Comparison of ENCODE assay signal across 11 cellular contexts in the genomic region with DNA sequence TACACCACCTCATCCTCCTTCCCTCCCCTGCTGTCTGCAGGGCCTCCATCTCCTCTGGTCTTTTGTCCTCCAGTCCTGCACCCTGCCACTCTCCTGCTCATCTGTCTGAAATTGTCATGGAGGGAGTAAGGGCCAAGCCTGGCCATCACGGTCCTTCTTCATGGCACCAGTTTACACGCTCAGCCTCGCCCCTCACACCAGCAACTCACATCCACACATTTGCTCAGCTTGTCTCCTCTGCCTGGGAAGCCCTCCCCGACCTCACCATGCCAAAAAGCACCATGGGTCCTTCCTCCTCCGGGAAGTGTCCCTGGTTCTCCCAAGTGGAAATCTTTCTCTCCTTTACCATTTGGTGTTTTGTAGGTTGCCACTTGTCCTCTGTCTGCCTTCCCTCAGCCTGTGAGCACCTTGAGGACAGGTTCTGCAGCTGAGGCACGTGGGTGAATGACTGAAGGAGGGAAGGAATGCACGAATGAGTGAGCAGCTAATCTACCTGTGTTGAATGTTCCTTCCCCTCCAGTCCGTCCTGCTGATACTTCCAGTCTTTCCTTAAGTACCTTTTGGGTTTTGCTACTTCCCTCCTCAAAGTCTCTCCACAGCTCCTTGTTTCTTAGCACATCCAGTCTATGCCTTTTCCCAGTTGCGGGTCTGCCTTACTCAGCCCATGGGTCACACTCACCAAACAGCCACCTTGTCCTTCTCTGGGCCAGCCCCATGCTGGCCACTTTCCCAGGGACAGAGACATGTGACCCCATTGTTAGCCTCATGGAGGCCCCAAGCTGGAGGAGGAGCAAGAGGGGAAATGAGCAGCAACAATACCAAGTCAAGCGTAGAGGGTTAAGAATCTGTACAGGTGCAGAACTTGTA. TPM values are rescaled to one million over a fixed set of nuclear protein-coding genes. Genes with fewer than 3 reads are reported as not detected.
DNase-seq lines count a peak whose midpoint lies in the region; ATAC-seq, FAIRE-seq and TF ChIP-seq lines count a peak whose summit lies in the region.
"Had no signal": no experiment of that assay in that cellular context is flagged by ENCODE, and none has a peak within 500 bp of the region (broad histone marks: within the 10 kb centered on the region; RNA-seq: fewer than 3 reads in every experiment).

No MANE protein-coding gene starts in this region.

- peak overlapping the region; percentile 4 for H3K4me3 Mint-ChIP-seq in activated naive CD4-positive, alpha-beta T cell treated with anti-CD3 and anti-CD28 coated beads, Interleukin-2, amount 10 ng/mL, durations not matched to agents 7 days and 5 days
- H3K4me3 Mint-ChIP-seq in activated naive CD4-positive, alpha-beta T cell treated with anti-CD3 and anti-CD28 coated beads for 36 hours: no peak overlapping the region

- H3K4me1 ChIP-seq in tibial nerve: peaks cover 0 to 40% (median 6%) of the 10 kb centered on the region in 4 donors
- peaks cover 4 to 30% of the 10 kb centered on the region in 2 donors for H3K4me1 ChIP-seq in left lung

- no peak overlapping the region for H3K27ac Mint-ChIP-seq in activated naive CD4-positive, alpha-beta T cell treated with anti-CD3 and anti-CD28 coated beads, Interleukin-2, amount 10 ng/mL, durations not matched to agents 7 days and 5 days
- no peak overlapping the region for H3K27ac Mint-ChIP-seq in activated naive CD4-positive, alpha-beta T cell treated with anti-CD3 and anti-CD28 coated beads for 36 hours

- peaks cover 38% of the 10 kb centered on the region for H3K4me1 Mint-ChIP-seq in activated naive CD4-positive, alpha-beta T cell treated with anti-CD3 and anti-CD28 coated beads, Interleukin-2, amount 10 ng/mL, durations not matched to agents 7 days and 5 days
- H3K4me1 Mint-ChIP-seq in activated naive CD4-positive, alpha-beta T cell treated with anti-CD3 and anti-CD28 coated beads for 36 hours (ENCODE audit: low read depth): peaks cover 23% of the 10 kb centered on the region

- peak overlapping the region in 2 of 4 donors; percentile 3 to 94 for H3K4me3 ChIP-seq in tibial nerve
- no peak overlapping the region for H3K4me3 ChIP-seq in left lung

- TF ChIP-seq CTCF in tibial nerve (IDR thresholded peaks at IDR 0.05) (no peak), left lung (IDR thresholded peaks at IDR 0.05) (no peak)

- no peak for FAIRE-seq in HTR-8/SVneo (lab: Jason Lieb, UNC)
- FAIRE-seq: GM18507 had no signal

- ATAC-seq in HG02970 (IDR thresholded peaks at IDR 0.05; ENCODE audit: low FRiP score, unreplicated experiment) (no peak), left lung (no peak)
- ATAC-seq: left cardiac atrium had no signal

- 66 to 76% methylated on average over 10 of the region's 10 CpGs for WGBS in tibial nerve, 2 donors

- no peaks in the 10 kb centered on the region for H3K9me3 Mint-ChIP-seq in activated naive CD4-positive, alpha-beta T cell treated with anti-CD3 and anti-CD28 coated beads, Interleukin-2, amount 10 ng/mL, durations not matched to agents 7 days and 5 days
- no peaks in the 10 kb centered on the region for H3K9me3 Mint-ChIP-seq in activated naive CD4-positive, alpha-beta T cell treated with anti-CD3 and anti-CD28 coated beads for 36 hours

- TF ChIP-seq POLR2A in tibial nerve (IDR thresholded peaks at IDR 0.05): no peak

- H3K27ac ChIP-seq in tibial nerve (peak overlapping the region in 3 of 4 donors; percentile 19 to 93 (median 93)), left lung (no peak overlapping the region)

- DNase-seq in activated naive CD4-positive, alpha-beta T cell treated with anti-CD3 and anti-CD28 coated beads, Interleukin-2, amount 10 ng/mL, durations not matched to agents 7 days and 5 days: no peak
- DNase-seq in activated naive CD4-positive, alpha-beta T cell treated with anti-CD3 and anti-CD28 coated beads for 36 hours: no peak
- DNase-seq in amygdala (lab: John Stamatoyannopoulos, UW) (peak in 44 of 56 donors; percentile 12 to 82 (median 48)), lung microvascular endothelial cell (ENCODE audit: low read depth in 2 of 2) (peak; percentile 34 to 41), tibial nerve (ENCODE audit: low spot score in 2 of 2) (no peak), HTR-8/SVneo (ENCODE audit: insufficient read length, low spot score) (no peak), left lung (no peak)
- DNase-seq: AML-193, left cardiac atrium had no signal

- intact Hi-C loops in activated naive CD4-positive, alpha-beta T cell treated with anti-CD3 and anti-CD28 coated beads for 36 hours (cut with micrococcal nuclease): no loop called here
- intact Hi-C loops in left lung (cut with DNase I): no loop called here

- H3K36me3 ChIP-seq in tibial nerve: peaks cover 0 to under 1% (median 0%) of the 10 kb centered on the region in 3 donors
- no peaks in the 10 kb centered on the region for H3K36me3 ChIP-seq in left lung

- H3K27me3 ChIP-seq in tibial nerve (no peaks in the 10 kb centered on the region), left lung (peaks cover 0 to 69% of the 10 kb centered on the region in 2 donors)

- TF ChIP-seq EP300 in tibial nerve (IDR thresholded peaks at IDR 0.05): no peak

- peaks cover 43% of the 10 kb centered on the region for H3K27me3 Mint-ChIP-seq in activated naive CD4-positive, alpha-beta T cell treated with anti-CD3 and anti-CD28 coated beads, Interleukin-2, amount 10 ng/mL, durations not matched to agents 7 days and 5 days
- no peaks in the 10 kb centered on the region for H3K27me3 Mint-ChIP-seq in activated naive CD4-positive, alpha-beta T cell treated with anti-CD3 and anti-CD28 coated beads for 36 hours (ENCODE audit: low read depth)

- H3K9me3 ChIP-seq in tibial nerve (no peaks in the 10 kb centered on the region), left lung (no peaks in the 10 kb centered on the region)

- H3K36me3 Mint-ChIP-seq in activated naive CD4-positive, alpha-beta T cell treated with anti-CD3 and anti-CD28 coated beads, Interleukin-2, amount 10 ng/mL, durations not matched to agents 7 days and 5 days: peaks cover 13% of the 10 kb centered on the region
- H3K36me3 Mint-ChIP-seq in activated naive CD4-positive, alpha-beta T cell treated with anti-CD3 and anti-CD28 coated beads for 36 hours (ENCODE audit: low read depth): peaks cover 10% of the 10 kb centered on the region

- CTCF ChIA-PET in activated naive CD4-positive, alpha-beta T cell treated with anti-CD3 and anti-CD28 coated beads, Interleukin-2, amount 10 ng/mL, durations not matched to agents 7 days and 5 days (lab: Charles Lee): interaction anchor here (1.4 kb wide), 1 partner anchor 113 kb away, joined by 5 read pairs; no protein-coding TSS in a partner anchor
- CTCF ChIA-PET in activated naive CD4-positive, alpha-beta T cell treated with anti-CD3 and anti-CD28 coated beads for 36 hours (lab: Charles Lee): interaction anchor here (1.4 to 1.7 kb wide), 2 partner anchors 38 to 112 kb away, joined by 4 to 6 read pairs; no protein-coding TSS in a partner anchor

RNA-seq across cellular contexts. Expression of a gene that starts 2.3 kb away (rescaled TPM):
- 10 to 100 TPM; 21.2 to 22.7 TPM for total RNA-seq in activated naive CD4-positive, alpha-beta T cell treated with anti-CD3 and anti-CD28 coated beads for 36 hours
- 11.6 and 32.7 TPM in 2 replicates for total RNA-seq in lung microvascular endothelial cell
- total RNA-seq in tibial nerve: 1,000 to 10,000 TPM in 3 of 4 donors, 100 to 1,000 TPM in 1; 953 to 4,970 (median 3,437) TPM
- total RNA-seq in left lung: 10 to 100 TPM; 10.5 to 12.1 TPM

Comparison
In these comparisons a context has a peak if more than half of its experiments do, and no peak if none do; other contexts are left out.
1. DNase-seq: peak in amygdala (44 of 56) and lung microvascular endothelial cell (2 of 2); none in activated naive CD4-positive, alpha-beta T cell treated with anti-CD3 and anti-CD28 coated beads, Interleukin-2, amount 10 ng/mL, durations not matched to agents 7 days and 5 days (single experiment), activated naive CD4-positive, alpha-beta T cell treated with anti-CD3 and anti-CD28 coated beads for 36 hours (single experiment), tibial nerve (0 of 2), HTR-8/SVneo (single experiment) and left lung (0 of 2).
2. H3K27ac ChIP-seq: peak in tibial nerve (3 of 4); none in left lung (0 of 2).
3. RNA of a gene that starts 2.3 kb away (total RNA-seq): 953 to 4,970 TPM in tibial nerve; 11.6 to 32.7 TPM in lung microvascular endothelial cell, 21.2 to 22.7 TPM in activated naive CD4-positive, alpha-beta T cell treated with anti-CD3 and anti-CD28 coated beads for 36 hours and 10.5 to 12.1 TPM in left lung; every median in the first group is over 10 times any median in the second.